ENCODE assay signal across 10 cellular contexts in genomic region chr5:143262393-143263174, GRCh38.
DNase-seq lines count a peak whose midpoint lies in the region; ATAC-seq, FAIRE-seq and TF ChIP-seq lines count a peak whose summit lies in the region.
"Had no signal": no experiment of that assay in that cellular context is flagged by ENCODE, and none has a peak within 500 bp of the region (broad histone marks: within the 10 kb centered on the region; RNA-seq: fewer than 3 reads in every experiment).

No MANE protein-coding gene starts in this region.

- TF ChIP-seq CTCF in lung (IDR thresholded peaks at IDR 0.05; ENCODE audit: control extremely low read depth, extremely low read depth) = no peak

- H3K27ac ChIP-seq in lung (ENCODE audit: low read depth in 1 of 2, low read length in 1 of 2) = no peak overlapping the region
- H3K27ac ChIP-seq in effector memory CD4-positive, alpha-beta T cell (ENCODE audit: insufficient read depth, low read length, poor library complexity, severe bottlenecking) = no peak overlapping the region

- peaks cover 0 to 2% of the 10 kb centered on the region in 2 donors for H3K9me3 ChIP-seq in lung (ENCODE audit: control insufficient read depth in 2 of 2, insufficient read depth in 1 of 2, low read length in 1 of 2)
- H3K9me3 ChIP-seq in effector memory CD4-positive, alpha-beta T cell (ENCODE audit: control insufficient read depth, low read length) = no peaks in the 10 kb centered on the region

- H3K27me3 ChIP-seq in lung (ENCODE audit: control insufficient read depth, insufficient read depth) = no peaks in the 10 kb centered on the region
- no peaks in the 10 kb centered on the region for H3K27me3 ChIP-seq in effector memory CD4-positive, alpha-beta T cell (replicated peaks; ENCODE audit: control insufficient read depth, insufficient read depth, low read length, poor library complexity, severe bottlenecking)

- peak; percentile 86 for FAIRE-seq in RCC 7860 (lab: Jason Lieb, UNC)
- FAIRE-seq: H1 had no signal

- peak; percentile 80 for ATAC-seq in GM18511 (IDR thresholded peaks at IDR 0.05; ENCODE audit: unreplicated experiment)
- peak; percentile 67 for ATAC-seq in HG02642 (IDR thresholded peaks at IDR 0.05; ENCODE audit: poor library complexity, unreplicated experiment)
- ATAC-seq in lung (ENCODE audit: insufficient read depth, low FRiP score) = peak; percentile 69

- H3K4me1 ChIP-seq in lung (ENCODE audit: control insufficient read depth in 2 of 2, insufficient read depth in 2 of 2, low read length in 2 of 2) = no peaks in the 10 kb centered on the region
- H3K4me1 ChIP-seq in effector memory CD4-positive, alpha-beta T cell (ENCODE audit: control insufficient read depth, insufficient read depth, low read length, poor library complexity, severe bottlenecking) = no peaks in the 10 kb centered on the region

- H3K36me3 ChIP-seq in lung (ENCODE audit: control insufficient read depth in 2 of 2, insufficient read depth in 2 of 2, low read length in 2 of 2) = no peaks in the 10 kb centered on the region
- no peaks in the 10 kb centered on the region for H3K36me3 ChIP-seq in effector memory CD4-positive, alpha-beta T cell (ENCODE audit: control insufficient read depth, insufficient read depth, low read length)

- DNase-seq in RCC 7860 (ENCODE audit: low spot score) = peak; percentile 91
- DNase-seq in lung (ENCODE audit: low spot score) = no peak
- no peak for DNase-seq in effector memory CD4-positive, alpha-beta T cell
- no peak for DNase-seq in NCI-H69 (lab: John Stamatoyannopoulos, UW)
- no peak for DNase-seq in COLO668 (lab: John Stamatoyannopoulos, UW; ENCODE audit: unreplicated experiment)
- DNase-seq in KG1 (lab: John Stamatoyannopoulos, UW) = no peak
- DNase-seq: activated CD4-positive, alpha-beta memory T cell treated with anti-CD3 and anti-CD28 coated beads, Interleukin-2, amount 10 ng/mL, durations not matched to agents 7 days and 5 days had no signal

- H3K4me3 ChIP-seq in lung = no peak overlapping the region
- no peak overlapping the region for H3K4me3 ChIP-seq in effector memory CD4-positive, alpha-beta T cell (ENCODE audit: insufficient read depth, low read depth, low read length, poor library complexity, severe bottlenecking)

- 94 to 97% methylated on average over 1 of the region's 1 CpG for WGBS in lung, 2 donors
